9 cellular contexts compared by ENCODE assay signal in the genomic region with DNA sequence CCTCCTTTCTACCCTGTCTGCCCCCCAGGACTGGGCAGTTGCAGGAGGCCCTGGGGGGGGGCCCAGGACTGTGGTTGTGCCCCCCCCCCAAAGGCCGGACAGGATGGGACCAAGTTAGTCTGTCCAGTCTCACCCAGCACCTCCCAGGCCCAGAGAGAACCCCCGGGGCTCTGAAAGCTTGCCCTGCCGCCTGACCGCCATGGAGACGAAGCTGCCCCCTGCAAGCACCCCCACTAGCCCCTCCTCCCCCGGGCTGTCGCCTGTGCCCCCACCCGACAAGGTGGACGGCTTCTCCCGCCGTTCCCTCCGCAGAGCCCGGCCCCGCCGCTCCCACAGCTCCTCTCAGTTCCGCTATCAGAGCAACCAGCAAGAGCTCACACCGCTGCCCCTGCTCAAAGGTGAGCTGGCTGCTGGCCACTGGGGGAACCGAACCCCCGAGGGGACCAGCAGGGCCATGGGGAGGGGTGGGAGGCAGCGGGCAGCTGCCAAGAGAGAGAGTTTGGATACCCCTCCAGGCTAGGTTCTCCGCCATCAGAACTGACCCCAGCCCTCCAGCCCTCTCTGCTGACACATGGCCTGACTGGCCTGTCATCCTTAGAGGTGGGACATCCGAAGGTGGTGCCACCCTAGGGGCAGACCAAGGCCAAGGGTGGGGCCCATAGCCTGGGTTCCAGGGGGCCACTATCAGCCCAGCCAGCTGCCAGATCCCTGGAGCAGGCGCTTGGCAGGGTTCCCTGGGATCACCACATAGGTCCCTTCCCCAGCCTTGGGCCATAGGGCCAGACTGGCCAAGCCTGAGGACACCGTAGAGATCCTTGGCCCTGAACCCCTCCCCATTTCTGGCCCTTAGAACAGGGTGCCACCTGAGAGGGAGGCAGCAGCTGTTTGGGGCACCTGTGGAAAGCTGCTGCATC. TPM values are rescaled to one million over a fixed set of nuclear protein-coding genes. Genes with fewer than 3 reads are reported as not detected.
DNase-seq lines count a peak whose midpoint lies in the region; ATAC-seq and TF ChIP-seq lines count a peak whose summit lies in the region.
"Had no signal": no experiment of that assay in that cellular context is flagged by ENCODE, and none has a peak within 500 bp of the region (broad histone marks: within the 10 kb centered on the region; RNA-seq: fewer than 3 reads in every experiment).

No MANE protein-coding gene starts in this region.

- CTCF ChIA-PET in activated naive CD4-positive, alpha-beta T cell treated with anti-CD3 and anti-CD28 coated beads for 36 hours (lab: Charles Lee): interaction anchor here (0.6 kb wide), 1 partner anchor 1505 kb away, joined by 3 read pairs; no protein-coding TSS in a partner anchor

- H3K36me3 Mint-ChIP-seq in activated naive CD4-positive, alpha-beta T cell treated with anti-CD3 and anti-CD28 coated beads for 36 hours (ENCODE audit: low read depth): no peaks in the 10 kb centered on the region
- H3K36me3 Mint-ChIP-seq in activated naive CD4-positive, alpha-beta T cell treated with anti-CD3 and anti-CD28 coated beads, Interleukin-2, amount 50 U/mL, for 72 hours: no peaks in the 10 kb centered on the region

- 38 to 49% methylated on average over 6 to 17 of the region's 24 CpGs for WGBS in body of pancreas, 2 donors
- WGBS in lung, 2 donors: 65 to 80% methylated on average over 20 to 24 of the region's 24 CpGs
- 63% methylated on average over 21 of the region's 24 CpGs; no CpG with 5 or more reads in 1 of the 2 donors for WGBS in transverse colon (ENCODE audit: low coverage in 1 of 2), 2 donors

- no peaks in the 10 kb centered on the region for H3K27me3 Mint-ChIP-seq in activated naive CD4-positive, alpha-beta T cell treated with anti-CD3 and anti-CD28 coated beads for 36 hours (ENCODE audit: low read depth)

- ATAC-seq in activated naive CD4-positive, alpha-beta T cell treated with anti-CD3 and anti-CD28 coated beads, Interleukin-2, amount 50 U/mL, for 72 hours: no peak
- ATAC-seq in body of pancreas (no peak), lung (ENCODE audit: insufficient read depth, low FRiP score) (no peak)

- intact Hi-C loops in activated naive CD4-positive, alpha-beta T cell treated with anti-CD3 and anti-CD28 coated beads for 36 hours (cut with micrococcal nuclease): loop anchor here (1.0 to 2.0 kb wide), 3 partner anchors 8 to 147 kb away; a partner anchor contains a TSS
- intact Hi-C loops in body of pancreas (cut with DNase I) (no loop called here), transverse colon (cut with DNase I; ENCODE audit: low total_unique reads) (loop anchor here (5.0 kb wide), 1 partner anchor 72 kb away; a partner anchor contains a TSS)

- TF ChIP-seq POLR2A in body of pancreas (IDR thresholded peaks at IDR 0.05): no peak
- TF ChIP-seq POLR2A in transverse colon (IDR thresholded peaks at IDR 0.05): no peak

- no peak for DNase-seq in activated naive CD4-positive, alpha-beta T cell treated with anti-CD3 and anti-CD28 coated beads for 36 hours
- no peak for DNase-seq in activated naive CD4-positive, alpha-beta T cell treated with anti-CD3 and anti-CD28 coated beads, Interleukin-2, amount 50 U/mL, for 72 hours (ENCODE audit: low spot score in 2 of 2)
- peak in 3 of 4 donors; percentile 37 to 62 (median 53) for DNase-seq in body of pancreas
- DNase-seq in lung (ENCODE audit: low spot score): no peak
- no peak for DNase-seq in transverse colon
- DNase-seq in cortex of kidney (lab: John Stamatoyannopoulos, UW): no peak
- DNase-seq in NCI-H128 (lab: John Stamatoyannopoulos, UW; ENCODE audit: unreplicated experiment): no peak
- DNase-seq in islet precursor cell: no peak
- DNase-seq: NCI-H774 had no signal

- no peaks in the 10 kb centered on the region for H3K9me3 ChIP-seq in body of pancreas
- H3K9me3 ChIP-seq in lung (ENCODE audit: control insufficient read depth in 2 of 2, insufficient read depth in 1 of 2, low read length in 1 of 2): no peaks in the 10 kb centered on the region
- no peaks in the 10 kb centered on the region for H3K9me3 ChIP-seq in transverse colon

- in situ Hi-C loops in transverse colon (cut with MboI; ENCODE audit: low pct_ligation_motif_present in 1 of 4, low pct_unique_long_range_greater_than_20kb in 1 of 4, low sequenced_read_pairs in 3 of 4): no loop called here

- H3K4me1 ChIP-seq in body of pancreas (peaks cover 20% of the 10 kb centered on the region), lung (ENCODE audit: control insufficient read depth in 2 of 2, insufficient read depth in 2 of 2, low read length in 2 of 2) (peaks cover 0 to 17% of the 10 kb centered on the region in 2 donors), transverse colon (peaks cover 8 to 29% (median 19%) of the 10 kb centered on the region in 4 donors)

- peaks cover 19% of the 10 kb centered on the region for H3K4me1 Mint-ChIP-seq in activated naive CD4-positive, alpha-beta T cell treated with anti-CD3 and anti-CD28 coated beads for 36 hours (ENCODE audit: low read depth)

- no peaks in the 10 kb centered on the region for H3K36me3 ChIP-seq in body of pancreas (replicated peaks in 1 of 2; ENCODE audit: insufficient read depth in 1 of 2, low read depth in 2 of 2)
- peaks cover under 1 to 22% of the 10 kb centered on the region in 2 donors for H3K36me3 ChIP-seq in lung (ENCODE audit: control insufficient read depth in 2 of 2, insufficient read depth in 2 of 2, low read length in 2 of 2)
- peaks cover 0 to 15% (median 4%) of the 10 kb centered on the region in 4 donors for H3K36me3 ChIP-seq in transverse colon

- no peak for TF ChIP-seq CTCF in body of pancreas (IDR thresholded peaks at IDR 0.05)
- TF ChIP-seq CTCF in lung (IDR thresholded peaks at IDR 0.05; ENCODE audit: control extremely low read depth, extremely low read depth): no peak
- no peak for TF ChIP-seq CTCF in transverse colon (IDR thresholded peaks at IDR 0.05)

- no peaks in the 10 kb centered on the region for H3K27me3 ChIP-seq in body of pancreas
- no peaks in the 10 kb centered on the region for H3K27me3 ChIP-seq in lung (ENCODE audit: control insufficient read depth, insufficient read depth)
- no peaks in the 10 kb centered on the region for H3K27me3 ChIP-seq in transverse colon

- H3K27ac ChIP-seq in body of pancreas (peak overlapping the region in 2 of 4 donors; percentile 3 to 96), lung (ENCODE audit: low read depth in 1 of 2, low read length in 1 of 2) (no peak overlapping the region), transverse colon (peak overlapping the region in 2 of 4 donors; percentile 96 to 98)

- no peak for TF ChIP-seq EP300 in transverse colon (IDR thresholded peaks at IDR 0.05; ENCODE audit: low read depth)

- no peak overlapping the region for H3K27ac Mint-ChIP-seq in activated naive CD4-positive, alpha-beta T cell treated with anti-CD3 and anti-CD28 coated beads for 36 hours
- peak overlapping the region in 1 of 2 donors; percentile 48 for H3K27ac Mint-ChIP-seq in activated naive CD4-positive, alpha-beta T cell treated with anti-CD3 and anti-CD28 coated beads, Interleukin-2, amount 50 U/mL, for 72 hours

- H3K9me3 Mint-ChIP-seq in activated naive CD4-positive, alpha-beta T cell treated with anti-CD3 and anti-CD28 coated beads for 36 hours: no peaks in the 10 kb centered on the region
- H3K9me3 Mint-ChIP-seq in activated naive CD4-positive, alpha-beta T cell treated with anti-CD3 and anti-CD28 coated beads, Interleukin-2, amount 50 U/mL, for 72 hours: no peaks in the 10 kb centered on the region

- H3K4me3 ChIP-seq in body of pancreas (no peak overlapping the region), lung (peak overlapping the region; percentile 88), transverse colon (peak overlapping the region; percentile 56 to 81 (median 74))

- peak overlapping the region; percentile 76 for H3K4me3 Mint-ChIP-seq in activated naive CD4-positive, alpha-beta T cell treated with anti-CD3 and anti-CD28 coated beads for 36 hours

RNA-seq across cellular contexts. Expression of a gene that starts 1.3 kb away (rescaled TPM):
- 1 to 10 TPM; 3.3 to 4.6 TPM for total RNA-seq in activated naive CD4-positive, alpha-beta T cell treated with anti-CD3 and anti-CD28 coated beads for 36 hours
- 10 to 100 TPM in 1 of 2 donors, 1 to 10 TPM in 1; 2.8 to 29.9 TPM for total RNA-seq in activated naive CD4-positive, alpha-beta T cell treated with anti-CD3 and anti-CD28 coated beads, Interleukin-2, amount 50 U/mL, for 72 hours
- total RNA-seq in body of pancreas: 10 to 100 TPM; 12.7 to 35.6 TPM
- 10 to 100 TPM in 1 of 2 donors, 1 to 10 TPM in 1; 9.8 to 27.8 TPM for total RNA-seq in lung
- polyA plus RNA-seq in lung: 10 to 100 TPM; 14.4 to 20.2 TPM
- 10 to 100 TPM; 16.7 to 38.1 (median 26.8) TPM for total RNA-seq in transverse colon

RNA-seq across cellular contexts. Expression of a gene that starts 8.8 kb away (rescaled TPM):
- total RNA-seq in activated naive CD4-positive, alpha-beta T cell treated with anti-CD3 and anti-CD28 coated beads for 36 hours: 10 to 100 TPM; 15.1 to 16.3 TPM
- total RNA-seq in activated naive CD4-positive, alpha-beta T cell treated with anti-CD3 and anti-CD28 coated beads, Interleukin-2, amount 50 U/mL, for 72 hours: 10 to 100 TPM; 21.2 to 26.8 TPM
- total RNA-seq in body of pancreas: 10 to 100 TPM; 16.3 to 34.3 TPM
- 10 to 100 TPM; 17.4 to 32.5 TPM for total RNA-seq in lung
- polyA plus RNA-seq in lung: 10 to 100 TPM; 19.1 to 22.9 TPM
- total RNA-seq in transverse colon: 10 to 100 TPM; 30.1 to 82.3 (median 46.4) TPM

RNA-seq across cellular contexts. Expression of a gene that starts 9.9 kb away (rescaled TPM):
- not detected for total RNA-seq in activated naive CD4-positive, alpha-beta T cell treated with anti-CD3 and anti-CD28 coated beads for 36 hours
- not detected for total RNA-seq in activated naive CD4-positive, alpha-beta T cell treated with anti-CD3 and anti-CD28 coated beads, Interleukin-2, amount 50 U/mL, for 72 hours
- total RNA-seq in body of pancreas (10 to 100 TPM in 1 of 2 donors, 1 to 10 TPM in 1; 7.3 to 18.5 TPM), lung (not detected), transverse colon (1 to 10 TPM in 1 of 4 donors, not detected in 3; 6.0 TPM)
- polyA plus RNA-seq in lung: under 1 TPM in 1 of 2 donors, not detected in 1; 0.19 TPM

RNA-seq across cellular contexts. Expression of a gene that starts 46.1 kb away (rescaled TPM):
- total RNA-seq in activated naive CD4-positive, alpha-beta T cell treated with anti-CD3 and anti-CD28 coated beads for 36 hours: under 1 TPM; 0.29 to 0.37 TPM
- total RNA-seq in activated naive CD4-positive, alpha-beta T cell treated with anti-CD3 and anti-CD28 coated beads, Interleukin-2, amount 50 U/mL, for 72 hours: under 1 TPM in 1 of 2 donors, not detected in 1; 0.45 TPM
- total RNA-seq in body of pancreas (under 1 TPM in 1 of 2 donors, not detected in 1; 0.78 TPM), lung (under 1 TPM in 1 of 2 donors, not detected in 1; 0.55 TPM), transverse colon (not detected)
- under 1 TPM; 0.24 to 0.39 TPM for polyA plus RNA-seq in lung

RNA-seq across cellular contexts. Expression of a gene that starts 47.4 kb away (rescaled TPM):
- total RNA-seq in activated naive CD4-positive, alpha-beta T cell treated with anti-CD3 and anti-CD28 coated beads for 36 hours: 100 to 1,000 TPM; 124 to 132 TPM
- total RNA-seq in activated naive CD4-positive, alpha-beta T cell treated with anti-CD3 and anti-CD28 coated beads, Interleukin-2, amount 50 U/mL, for 72 hours: 100 to 1,000 TPM in 1 of 2 donors, 10 to 100 TPM in 1; 93.1 to 123 TPM
- total RNA-seq in body of pancreas (10 to 100 TPM; 18.7 to 45.2 TPM), lung (100 to 1,000 TPM in 1 of 2 donors, 10 to 100 TPM in 1; 71.2 to 139 TPM), transverse colon (100 to 1,000 TPM in 2 of 4 donors, 10 to 100 TPM in 2; 67.9 to 202 (median 116) TPM)
- polyA plus RNA-seq in lung: 100 to 1,000 TPM in 1 of 2 donors, 10 to 100 TPM in 1; 42.1 to 144 TPM

Comparison
In these comparisons a context has a peak if more than half of its experiments do, and no peak if none do; other contexts are left out.
1. DNase-seq: peak in body of pancreas (3 of 4); none in activated naive CD4-positive, alpha-beta T cell treated with anti-CD3 and anti-CD28 coated beads for 36 hours (single experiment), activated naive CD4-positive, alpha-beta T cell treated with anti-CD3 and anti-CD28 coated beads, Interleukin-2, amount 50 U/mL, for 72 hours (0 of 2), lung (single experiment), transverse colon (single experiment), cortex of kidney (single experiment), NCI-H128 (single experiment) and islet precursor cell (single experiment).
2. H3K4me3 ChIP-seq: peak in lung (single experiment) and transverse colon (4 of 4); none in body of pancreas (0 of 2).